In genomic region chr12:52377266-52377665, GRCh38 we compare ENCODE assay signal across 39 cellular contexts. TPM values are rescaled to one million over a fixed set of nuclear protein-coding genes. Genes with fewer than 3 reads are reported as not detected.
"Had no signal": no experiment of that assay in that cellular context is flagged by ENCODE, and none has a peak within 500 bp of the region (broad histone marks: within the 10 kb centered on the region; RNA-seq: fewer than 3 reads in every experiment).

No MANE protein-coding gene starts in this region.

- ATAC-seq: activated CD8-positive, alpha-beta T cell treated with anti-CD3 and anti-CD28 coated beads for 36 hours; activated naive CD4-positive, alpha-beta T cell treated with anti-CD3 and anti-CD28 coated beads, Interleukin-2, amount 50 U/mL, for 72 hours; activated T-cell treated with anti-CD3 and anti-CD28 coated beads, Interleukin-2, amount 50 U/mL, for 4 hours; activated T-cell treated with anti-CD3 and anti-CD28 coated beads, Interleukin-2, amount 50 U/mL, for 72 hours; activated T-helper 17 cell treated with anti-CD3 and anti-CD28 coated beads, Interleukin-2, amount 50 U/mL, for 72 hours; body of pancreas had no signal

- H3K27ac ChIP-seq: adrenal gland, body of pancreas, brain microvascular endothelial cell, breast epithelium, VCaP had no signal

- H3K36me3 ChIP-seq: adrenal gland, brain microvascular endothelial cell, breast epithelium had no signal

- H3K27me3 Mint-ChIP-seq: activated CD8-positive, alpha-beta T cell treated with anti-CD3 and anti-CD28 coated beads for 36 hours had no signal

- H3K4me1 Mint-ChIP-seq: activated B cell treated with CpG ODN at 0.5 μM for 24 hours; activated CD4-positive, alpha-beta T cell treated with anti-CD3 and anti-CD28 coated beads, Interleukin-2, amount 10 ng/mL, durations not matched to agents 24 days and 14 days; activated T-helper 17 cell treated with anti-CD3 and anti-CD28 coated beads, Interleukin-2, amount 50 U/mL, for 72 hours had no signal

- H3K9me3 Mint-ChIP-seq: activated CD4-positive, alpha-beta T cell treated with anti-CD3 and anti-CD28 coated beads, Interleukin-2, amount 10 ng/mL, durations not matched to agents 24 days and 14 days; activated naive CD4-positive, alpha-beta T cell treated with anti-CD3 and anti-CD28 coated beads for 36 hours; activated naive CD4-positive, alpha-beta T cell treated with anti-CD3 and anti-CD28 coated beads, Interleukin-2, amount 50 U/mL, for 72 hours; activated naive CD8-positive, alpha-beta T cell treated with anti-CD3 and anti-CD28 coated beads for 36 hours; activated T-cell treated with anti-CD3 and anti-CD28 coated beads, Interleukin-2, amount 50 U/mL, for 4 hours; activated T-cell treated with anti-CD3 and anti-CD28 coated beads, Interleukin-2, amount 50 U/mL, for 72 hours; activated T-helper 1 cell treated with anti-CD3 and anti-CD28 coated beads, Interleukin-12 subunit alpha, Interleukin-12 subunit beta, Interleukin-2, Interleukin-4 antibody, amounts not matched to agents 30 ng/mL and 10 ng/mL and 1 ng/mL, durations not matched to agents 14 hours and 24 hours and 36 hours; activated T-helper 17 cell treated with anti-CD3 and anti-CD28 coated beads, Interleukin-2, amount 50 U/mL, for 72 hours; T-helper 1 cell treated with Interleukin-12 subunit alpha and Interleukin-12 subunit beta and Interleukin-4 antibody, amounts not matched to agents 30 μg/mL and 1 μg/mL, for 36 hours; T-helper 2 cell treated with Interferon-gamma antibody and Interleukin-4, amounts not matched to agents 5 μg/mL and 100 μg/mL, for 36 hours had no signal

- H3K9me3 ChIP-seq: adrenal gland, body of pancreas, breast epithelium had no signal

- H3K4me3 Mint-ChIP-seq: activated B cell treated with CpG ODN at 0.5 μM for 24 hours; activated CD4-positive, alpha-beta memory T cell treated with anti-CD3 and anti-CD28 coated beads for 36 hours; activated CD4-positive, alpha-beta T cell treated with anti-CD3 and anti-CD28 coated beads, Interleukin-2, amount 10 ng/mL, durations not matched to agents 24 days and 14 days; activated CD8-positive, alpha-beta T cell treated with anti-CD3 and anti-CD28 coated beads for 36 hours; activated naive CD4-positive, alpha-beta T cell treated with anti-CD3 and anti-CD28 coated beads for 36 hours; activated naive CD8-positive, alpha-beta T cell treated with anti-CD3 and anti-CD28 coated beads for 36 hours; activated T-cell treated with anti-CD3 and anti-CD28 coated beads, Interleukin-2, amount 50 U/mL, for 4 hours; activated T-cell treated with anti-CD3 and anti-CD28 coated beads, Interleukin-2, amount 50 U/mL, for 72 hours; activated T-helper 1 cell treated with anti-CD3 and anti-CD28 coated beads, Interleukin-12 subunit alpha, Interleukin-12 subunit beta, Interleukin-2, Interleukin-4 antibody, amounts not matched to agents 30 ng/mL and 10 ng/mL and 1 ng/mL, durations not matched to agents 14 hours and 24 hours and 36 hours; activated T-helper 17 cell treated with anti-CD3 and anti-CD28 coated beads, Interleukin-2, amount 50 U/mL, for 72 hours; T-helper 1 cell treated with Interleukin-12 subunit alpha and Interleukin-12 subunit beta and Interleukin-4 antibody, amounts not matched to agents 30 μg/mL and 1 μg/mL, for 36 hours; T-helper 2 cell treated with Interferon-gamma antibody and Interleukin-4, amounts not matched to agents 5 μg/mL and 100 μg/mL, for 36 hours had no signal

- H3K4me3 ChIP-seq: adrenal gland, body of pancreas, breast epithelium had no signal

- H3K4me1 ChIP-seq: adrenal gland, body of pancreas, breast epithelium had no signal

- H3K27me3 ChIP-seq: adrenal gland, body of pancreas, brain microvascular endothelial cell, breast epithelium had no signal

- H3K27ac Mint-ChIP-seq: activated B cell treated with CpG ODN at 0.5 μM for 24 hours; activated CD4-positive, alpha-beta memory T cell treated with anti-CD3 and anti-CD28 coated beads for 36 hours; activated CD4-positive, alpha-beta T cell treated with anti-CD3 and anti-CD28 coated beads, Interleukin-2, amount 10 ng/mL, durations not matched to agents 24 days and 14 days; activated CD8-positive, alpha-beta T cell treated with anti-CD3 and anti-CD28 coated beads for 36 hours; activated naive CD4-positive, alpha-beta T cell treated with anti-CD3 and anti-CD28 coated beads for 36 hours; activated naive CD8-positive, alpha-beta T cell treated with anti-CD3 and anti-CD28 coated beads for 36 hours; activated T-cell treated with anti-CD3 and anti-CD28 coated beads, Interleukin-2, amount 50 U/mL, for 72 hours; activated T-helper 1 cell treated with anti-CD3 and anti-CD28 coated beads, Interleukin-12 subunit alpha, Interleukin-12 subunit beta, Interleukin-2, Interleukin-4 antibody, amounts not matched to agents 30 ng/mL and 10 ng/mL and 1 ng/mL, durations not matched to agents 14 hours and 24 hours and 36 hours; activated T-helper 17 cell treated with anti-CD3 and anti-CD28 coated beads, Interleukin-2, amount 50 U/mL, for 72 hours; T-helper 1 cell treated with Interleukin-12 subunit alpha and Interleukin-12 subunit beta and Interleukin-4 antibody, amounts not matched to agents 30 μg/mL and 1 μg/mL, for 36 hours; T-helper 2 cell treated with Interferon-gamma antibody and Interleukin-4, amounts not matched to agents 5 μg/mL and 100 μg/mL, for 36 hours had no signal

- DNase-seq: activated B cell treated with CpG ODN at 0.5 μM for 24 hours; activated CD4-positive, alpha-beta memory T cell treated with anti-CD3 and anti-CD28 coated beads for 36 hours; activated CD4-positive, alpha-beta T cell treated with anti-CD3 and anti-CD28 coated beads for 4 hours; activated CD4-positive, alpha-beta T cell treated with anti-CD3 and anti-CD28 coated beads, Interleukin-2, amount 10 ng/mL, durations not matched to agents 24 days and 14 days; activated CD4-positive, alpha-beta T cell treated with anti-CD3 and anti-CD28 coated beads, Interleukin-2, amount 50 U/mL, for 1 hour; activated CD4-positive, alpha-beta T cell treated with anti-CD3 and anti-CD28 coated beads, Interleukin-2, amount 50 U/mL, for 4 hours; activated CD4-positive, CD25-positive, alpha-beta regulatory T cell treated with anti-CD3 and anti-CD28 coated beads, Interleukin-2, amount 50 U/mL, for 72 hours; activated CD8-positive, alpha-beta memory T cell treated with anti-CD3 and anti-CD28 coated beads, Interleukin-2, amount 50 U/mL, for 4 hours; activated CD8-positive, alpha-beta T cell treated with anti-CD3 and anti-CD28 coated beads for 36 hours; activated effector memory CD4-positive, alpha-beta T cell treated with anti-CD3 and anti-CD28 coated beads, Interleukin-2, amount 50 U/mL, for 16 hours; activated gamma-delta T cell treated with Interleukin-2 at 50 U/mL for 16 hours; activated naive CD4-positive, alpha-beta T cell; activated naive CD4-positive, alpha-beta T cell treated with anti-CD3 and anti-CD28 coated beads for 36 hours; activated naive CD8-positive, alpha-beta T cell treated with anti-CD3 and anti-CD28 coated beads for 36 hours; activated T-cell treated with anti-CD3 and anti-CD28 coated beads for 4 hours; activated T-cell treated with anti-CD3 and anti-CD28 coated beads, Interleukin-2, amount 50 U/mL, for 1 hour; activated T-cell treated with anti-CD3 and anti-CD28 coated beads, Interleukin-2, amount 50 U/mL, for 4 hours; activated T-cell treated with anti-CD3 and anti-CD28 coated beads, Interleukin-2, amount 50 U/mL, for 72 hours; adrenal gland; amniotic stem cell; body of pancreas; brain microvascular endothelial cell; central memory CD4-positive, alpha-beta T cell; cerebellar nuclear complex; SW 1271; T-helper 1 cell; T-helper 2 cell; T-helper 9 cell had no signal

- H3K36me3 Mint-ChIP-seq: activated CD4-positive, alpha-beta memory T cell treated with anti-CD3 and anti-CD28 coated beads for 36 hours; activated naive CD4-positive, alpha-beta T cell treated with anti-CD3 and anti-CD28 coated beads, Interleukin-2, amount 50 U/mL, for 72 hours; activated naive CD8-positive, alpha-beta T cell treated with anti-CD3 and anti-CD28 coated beads for 36 hours had no signal

RNA-seq across cellular contexts. Expression of gene KRT84, which starts 8.2 kb away (rescaled TPM):
- total RNA-seq: activated B cell treated with CpG ODN at 0.5 μM for 24 hours; activated CD4-positive, alpha-beta memory T cell treated with anti-CD3 and anti-CD28 coated beads for 36 hours; activated CD4-positive, alpha-beta T cell treated with anti-CD3 and anti-CD28 coated beads, Interleukin-2, amount 10 ng/mL, durations not matched to agents 24 days and 14 days; activated CD8-positive, alpha-beta memory T cell treated with anti-CD3 and anti-CD28 coated beads for 36 hours; activated CD8-positive, alpha-beta T cell treated with anti-CD3 and anti-CD28 coated beads for 36 hours; activated naive CD4-positive, alpha-beta T cell treated with anti-CD3 and anti-CD28 coated beads for 36 hours; activated naive CD4-positive, alpha-beta T cell treated with anti-CD3 and anti-CD28 coated beads, Interleukin-2, amount 50 U/mL, for 72 hours; activated naive CD8-positive, alpha-beta T cell treated with anti-CD3 and anti-CD28 coated beads for 36 hours; activated T-cell treated with anti-CD3 and anti-CD28 coated beads, Interleukin-2, amount 50 U/mL, for 4 hours; activated T-cell treated with anti-CD3 and anti-CD28 coated beads, Interleukin-2, amount 50 U/mL, for 72 hours; activated T-helper 1 cell treated with anti-CD3 and anti-CD28 coated beads, Interleukin-12 subunit alpha, Interleukin-12 subunit beta, Interleukin-2, Interleukin-4 antibody, amounts not matched to agents 30 ng/mL and 10 ng/mL and 1 ng/mL, durations not matched to agents 14 hours and 24 hours and 36 hours; activated T-helper 17 cell treated with anti-CD3 and anti-CD28 coated beads, Interleukin-2, amount 50 U/mL, for 72 hours; adrenal gland; aorta; astrocyte; body of pancreas; breast epithelium; cardiac septum had no signal
- polyA plus RNA-seq: adrenal gland, aorta had no signal

RNA-seq across cellular contexts. Expression of gene KRT85, which starts 10.0 kb away (rescaled TPM):
- total RNA-seq: activated B cell treated with CpG ODN at 0.5 μM for 24 hours; activated CD4-positive, alpha-beta memory T cell treated with anti-CD3 and anti-CD28 coated beads for 36 hours; activated CD4-positive, alpha-beta T cell treated with anti-CD3 and anti-CD28 coated beads, Interleukin-2, amount 10 ng/mL, durations not matched to agents 24 days and 14 days; activated CD8-positive, alpha-beta memory T cell treated with anti-CD3 and anti-CD28 coated beads for 36 hours; activated CD8-positive, alpha-beta T cell treated with anti-CD3 and anti-CD28 coated beads for 36 hours; activated naive CD4-positive, alpha-beta T cell treated with anti-CD3 and anti-CD28 coated beads for 36 hours; activated naive CD4-positive, alpha-beta T cell treated with anti-CD3 and anti-CD28 coated beads, Interleukin-2, amount 50 U/mL, for 72 hours; activated naive CD8-positive, alpha-beta T cell treated with anti-CD3 and anti-CD28 coated beads for 36 hours; activated T-cell treated with anti-CD3 and anti-CD28 coated beads, Interleukin-2, amount 50 U/mL, for 4 hours; activated T-cell treated with anti-CD3 and anti-CD28 coated beads, Interleukin-2, amount 50 U/mL, for 72 hours; activated T-helper 1 cell treated with anti-CD3 and anti-CD28 coated beads, Interleukin-12 subunit alpha, Interleukin-12 subunit beta, Interleukin-2, Interleukin-4 antibody, amounts not matched to agents 30 ng/mL and 10 ng/mL and 1 ng/mL, durations not matched to agents 14 hours and 24 hours and 36 hours; activated T-helper 17 cell treated with anti-CD3 and anti-CD28 coated beads, Interleukin-2, amount 50 U/mL, for 72 hours; adrenal gland; aorta; astrocyte; body of pancreas; breast epithelium; cardiac septum had no signal
- polyA plus RNA-seq: adrenal gland, aorta had no signal

RNA-seq across cellular contexts. Expression of gene KRT82, which starts 28.9 kb away (rescaled TPM):
- total RNA-seq: activated B cell treated with CpG ODN at 0.5 μM for 24 hours; activated CD4-positive, alpha-beta memory T cell treated with anti-CD3 and anti-CD28 coated beads for 36 hours; activated CD4-positive, alpha-beta T cell treated with anti-CD3 and anti-CD28 coated beads, Interleukin-2, amount 10 ng/mL, durations not matched to agents 24 days and 14 days; activated CD8-positive, alpha-beta memory T cell treated with anti-CD3 and anti-CD28 coated beads for 36 hours; activated CD8-positive, alpha-beta T cell treated with anti-CD3 and anti-CD28 coated beads for 36 hours; activated naive CD4-positive, alpha-beta T cell treated with anti-CD3 and anti-CD28 coated beads for 36 hours; activated naive CD4-positive, alpha-beta T cell treated with anti-CD3 and anti-CD28 coated beads, Interleukin-2, amount 50 U/mL, for 72 hours; activated naive CD8-positive, alpha-beta T cell treated with anti-CD3 and anti-CD28 coated beads for 36 hours; activated T-cell treated with anti-CD3 and anti-CD28 coated beads, Interleukin-2, amount 50 U/mL, for 4 hours; activated T-cell treated with anti-CD3 and anti-CD28 coated beads, Interleukin-2, amount 50 U/mL, for 72 hours; activated T-helper 1 cell treated with anti-CD3 and anti-CD28 coated beads, Interleukin-12 subunit alpha, Interleukin-12 subunit beta, Interleukin-2, Interleukin-4 antibody, amounts not matched to agents 30 ng/mL and 10 ng/mL and 1 ng/mL, durations not matched to agents 14 hours and 24 hours and 36 hours; activated T-helper 17 cell treated with anti-CD3 and anti-CD28 coated beads, Interleukin-2, amount 50 U/mL, for 72 hours; adrenal gland; aorta; astrocyte; body of pancreas; breast epithelium; cardiac septum had no signal
- polyA plus RNA-seq: adrenal gland, aorta had no signal

RNA-seq across cellular contexts. Expression of gene KRT83, which starts 56.1 kb away (rescaled TPM):
- total RNA-seq: activated B cell treated with CpG ODN at 0.5 μM for 24 hours; activated CD4-positive, alpha-beta memory T cell treated with anti-CD3 and anti-CD28 coated beads for 36 hours; activated CD4-positive, alpha-beta T cell treated with anti-CD3 and anti-CD28 coated beads, Interleukin-2, amount 10 ng/mL, durations not matched to agents 24 days and 14 days; activated CD8-positive, alpha-beta memory T cell treated with anti-CD3 and anti-CD28 coated beads for 36 hours; activated CD8-positive, alpha-beta T cell treated with anti-CD3 and anti-CD28 coated beads for 36 hours; activated naive CD4-positive, alpha-beta T cell treated with anti-CD3 and anti-CD28 coated beads for 36 hours; activated naive CD4-positive, alpha-beta T cell treated with anti-CD3 and anti-CD28 coated beads, Interleukin-2, amount 50 U/mL, for 72 hours; activated naive CD8-positive, alpha-beta T cell treated with anti-CD3 and anti-CD28 coated beads for 36 hours; activated T-cell treated with anti-CD3 and anti-CD28 coated beads, Interleukin-2, amount 50 U/mL, for 4 hours; activated T-cell treated with anti-CD3 and anti-CD28 coated beads, Interleukin-2, amount 50 U/mL, for 72 hours; activated T-helper 1 cell treated with anti-CD3 and anti-CD28 coated beads, Interleukin-12 subunit alpha, Interleukin-12 subunit beta, Interleukin-2, Interleukin-4 antibody, amounts not matched to agents 30 ng/mL and 10 ng/mL and 1 ng/mL, durations not matched to agents 14 hours and 24 hours and 36 hours; activated T-helper 17 cell treated with anti-CD3 and anti-CD28 coated beads, Interleukin-2, amount 50 U/mL, for 72 hours; adrenal gland; aorta; astrocyte; body of pancreas; cardiac septum had no signal
- polyA plus RNA-seq: adrenal gland, aorta had no signal

RNA-seq across cellular contexts. Expression of gene KRT75, which starts 56.9 kb away (rescaled TPM):
- total RNA-seq: activated B cell treated with CpG ODN at 0.5 μM for 24 hours; activated CD4-positive, alpha-beta memory T cell treated with anti-CD3 and anti-CD28 coated beads for 36 hours; activated CD4-positive, alpha-beta T cell treated with anti-CD3 and anti-CD28 coated beads, Interleukin-2, amount 10 ng/mL, durations not matched to agents 24 days and 14 days; activated CD8-positive, alpha-beta memory T cell treated with anti-CD3 and anti-CD28 coated beads for 36 hours; activated CD8-positive, alpha-beta T cell treated with anti-CD3 and anti-CD28 coated beads for 36 hours; activated naive CD4-positive, alpha-beta T cell treated with anti-CD3 and anti-CD28 coated beads for 36 hours; activated naive CD4-positive, alpha-beta T cell treated with anti-CD3 and anti-CD28 coated beads, Interleukin-2, amount 50 U/mL, for 72 hours; activated naive CD8-positive, alpha-beta T cell treated with anti-CD3 and anti-CD28 coated beads for 36 hours; activated T-cell treated with anti-CD3 and anti-CD28 coated beads, Interleukin-2, amount 50 U/mL, for 4 hours; activated T-cell treated with anti-CD3 and anti-CD28 coated beads, Interleukin-2, amount 50 U/mL, for 72 hours; activated T-helper 1 cell treated with anti-CD3 and anti-CD28 coated beads, Interleukin-12 subunit alpha, Interleukin-12 subunit beta, Interleukin-2, Interleukin-4 antibody, amounts not matched to agents 30 ng/mL and 10 ng/mL and 1 ng/mL, durations not matched to agents 14 hours and 24 hours and 36 hours; activated T-helper 17 cell treated with anti-CD3 and anti-CD28 coated beads, Interleukin-2, amount 50 U/mL, for 72 hours; adrenal gland; aorta; astrocyte; body of pancreas; breast epithelium; cardiac septum had no signal
- polyA plus RNA-seq: adrenal gland, aorta had no signal
